Comparison of ENCODE assay signal across 16 cellular contexts in the genomic region with DNA sequence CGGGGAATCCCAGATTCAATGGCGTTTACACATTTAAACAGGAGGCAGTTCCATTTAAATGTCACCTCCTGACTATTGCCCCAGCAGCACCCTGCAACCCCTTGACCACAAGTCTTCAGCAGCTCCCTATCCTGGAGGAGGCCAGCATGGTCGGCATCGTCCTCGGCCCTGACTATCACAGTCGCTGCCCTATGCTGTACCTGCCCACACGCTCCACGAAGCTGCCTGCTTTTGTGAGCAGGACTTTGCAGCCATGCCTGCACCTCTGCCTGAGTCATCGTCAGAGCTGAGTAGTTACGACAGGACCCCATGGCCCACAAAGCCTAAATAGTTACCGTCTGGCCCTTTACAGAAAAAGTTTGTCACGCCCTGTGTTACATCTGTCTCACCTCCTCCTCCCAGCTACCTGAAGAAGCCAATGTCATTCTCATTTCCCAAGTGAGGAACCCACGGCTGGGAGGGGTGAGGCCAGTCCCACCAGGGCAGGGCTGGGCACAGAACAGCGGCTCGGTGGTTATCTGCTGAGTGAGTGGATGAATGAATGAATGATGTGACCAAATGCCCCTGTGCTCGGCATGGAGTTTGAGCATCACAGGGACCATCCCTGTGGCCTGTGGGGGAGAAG.
"Had no signal": no experiment of that assay in that cellular context is flagged by ENCODE, and none has a peak within 500 bp of the region (broad histone marks: within the 10 kb centered on the region; RNA-seq: fewer than 3 reads in every experiment).

No MANE protein-coding gene starts in this region.

- H3K27me3 Mint-ChIP-seq: activated T-cell treated with anti-CD3 and anti-CD28 coated beads, Interleukin-2, amount 50 U/mL, for 24 hours; activated T-helper 17 cell treated with anti-CD3 and anti-CD28 coated beads, Interleukin-2, amount 50 U/mL, for 72 hours had no signal

- ATAC-seq: activated T-helper 17 cell treated with anti-CD3 and anti-CD28 coated beads, Interleukin-2, amount 50 U/mL, for 72 hours had no signal

- H3K9me3 ChIP-seq: left lung, upper lobe of left lung had no signal

- H3K36me3 ChIP-seq: left lung, upper lobe of left lung had no signal

- H3K4me3 Mint-ChIP-seq: activated naive CD4-positive, alpha-beta T cell treated with anti-CD3 and anti-CD28 coated beads for 36 hours; activated T-cell treated with anti-CD3 and anti-CD28 coated beads, Interleukin-2, amount 50 U/mL, for 24 hours; activated T-helper 17 cell treated with anti-CD3 and anti-CD28 coated beads, Interleukin-2, amount 50 U/mL, for 72 hours; endodermal cell; natural killer cell treated with Interleukin-12 subunit alpha and Interleukin-12 subunit beta and Interleukin-15 and Interleukin-18, amount 100 ng/mL, for 72 hours; WTC11 had no signal

- H3K9me3 Mint-ChIP-seq: activated naive CD4-positive, alpha-beta T cell treated with anti-CD3 and anti-CD28 coated beads for 36 hours; activated T-cell treated with anti-CD3 and anti-CD28 coated beads, Interleukin-2, amount 50 U/mL, for 24 hours; activated T-helper 17 cell treated with anti-CD3 and anti-CD28 coated beads, Interleukin-2, amount 50 U/mL, for 72 hours; endodermal cell; natural killer cell treated with Interleukin-12 subunit alpha and Interleukin-12 subunit beta and Interleukin-15 and Interleukin-18, amount 100 ng/mL, for 72 hours; WTC11 had no signal

- H3K27me3 ChIP-seq: upper lobe of left lung had no signal

- H3K4me1 Mint-ChIP-seq: activated T-helper 17 cell treated with anti-CD3 and anti-CD28 coated beads, Interleukin-2, amount 50 U/mL, for 72 hours; endodermal cell had no signal

- DNase-seq: activated CD4-positive, alpha-beta T cell treated with anti-CD3 and anti-CD28 coated beads, Interleukin-2, amount 50 U/mL, for 4 hours; activated CD8-positive, alpha-beta memory T cell treated with anti-CD3 and anti-CD28 coated beads for 24 hours; activated CD8-positive, alpha-beta memory T cell treated with anti-CD3 and anti-CD28 coated beads, Interleukin-2, amount 50 U/mL, for 4 hours; activated naive CD4-positive, alpha-beta T cell treated with anti-CD3 and anti-CD28 coated beads for 36 hours; activated T-cell treated with anti-CD3 and anti-CD28 coated beads, Interleukin-2, amount 50 U/mL, for 24 hours; cerebellar nuclear complex; cortex of kidney; nucleus accumbens; stimulated activated CD4-positive, alpha-beta T cell treated with anti-CD3 and anti-CD28 coated beads, Interleukin-4, amount 100 ng/mL, for 24 hours; stimulated activated naive CD4-positive, alpha-beta T cell treated with Interleukin-2 at 50 U/mL for 16 hours; upper lobe of left lung had no signal

- H3K27ac ChIP-seq: left lung, upper lobe of left lung had no signal

- H3K4me1 ChIP-seq: left lung had no signal

- H3K27ac Mint-ChIP-seq: activated naive CD4-positive, alpha-beta T cell treated with anti-CD3 and anti-CD28 coated beads for 36 hours; activated T-cell treated with anti-CD3 and anti-CD28 coated beads, Interleukin-2, amount 50 U/mL, for 24 hours; activated T-helper 17 cell treated with anti-CD3 and anti-CD28 coated beads, Interleukin-2, amount 50 U/mL, for 72 hours; endodermal cell; natural killer cell treated with Interleukin-12 subunit alpha and Interleukin-12 subunit beta and Interleukin-15 and Interleukin-18, amount 100 ng/mL, for 72 hours; WTC11 had no signal

- H3K36me3 Mint-ChIP-seq: natural killer cell treated with Interleukin-12 subunit alpha and Interleukin-12 subunit beta and Interleukin-15 and Interleukin-18, amount 100 ng/mL, for 72 hours; WTC11 had no signal

- H3K4me3 ChIP-seq: left lung, upper lobe of left lung had no signal
